In the genomic region with DNA sequence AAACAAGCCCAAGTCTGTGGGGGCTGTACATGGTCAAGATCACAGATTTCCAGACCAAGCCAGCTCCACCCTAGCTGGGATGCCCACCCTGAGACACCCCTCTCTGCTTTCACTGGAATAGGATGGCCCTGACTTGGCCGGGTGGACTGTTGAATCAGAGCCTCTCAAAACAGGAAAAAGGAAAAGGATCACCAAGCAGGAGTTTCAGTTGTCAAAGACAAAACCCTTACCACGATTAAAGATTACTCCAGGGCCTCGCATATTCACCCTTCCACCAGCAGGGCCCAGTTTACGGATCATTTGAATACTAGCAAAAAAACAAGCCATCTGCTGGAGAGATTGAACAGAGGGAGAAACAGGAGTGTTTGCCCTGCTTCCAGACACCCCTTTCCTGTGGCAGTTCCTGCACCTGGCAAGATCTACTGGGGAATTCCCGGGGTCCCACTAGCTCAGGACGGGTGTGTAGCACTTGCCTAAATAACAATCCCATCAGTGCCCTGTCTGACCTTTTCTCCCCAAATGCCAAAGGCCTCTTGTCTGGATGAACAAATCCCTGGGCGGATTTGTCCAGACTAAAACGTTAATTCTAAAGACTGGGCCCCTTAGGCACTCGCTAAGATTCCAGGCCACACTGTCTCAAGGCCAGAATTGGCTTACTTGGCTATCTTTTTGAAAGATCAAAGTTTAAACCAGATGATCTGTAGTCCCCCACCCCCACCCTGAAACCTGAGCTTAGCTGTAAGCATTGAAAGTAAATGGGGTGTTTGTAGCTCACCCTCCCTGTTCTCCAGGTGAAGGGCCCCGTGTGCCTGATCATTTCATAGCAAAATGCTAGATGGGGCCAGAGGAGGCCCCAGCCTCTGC, we compare ENCODE assay signal across 8 cellular contexts. TPM values are rescaled to one million over a fixed set of nuclear protein-coding genes. Genes with fewer than 3 reads are reported as not detected.
DNase-seq lines count a peak whose midpoint lies in the region; ATAC-seq, FAIRE-seq and TF ChIP-seq lines count a peak whose summit lies in the region.

No MANE protein-coding gene starts in this region.

- 8% methylated on average over 10 of the region's 10 CpGs for WGBS in mammary epithelial cell (ENCODE audit: low coverage, missing lambda C conversion rate)
- WGBS in right lobe of liver (ENCODE audit: insufficient coverage, low coverage, low lambda C conversion rate, missing lambda C conversion rate), result 9% methylated on average over 10 of the region's 10 CpGs
- 20 to 27% methylated on average over 10 of the region's 10 CpGs for WGBS in lower leg skin, 2 donors

- CTCF ChIA-PET in activated CD4-positive, alpha-beta T cell treated with anti-CD3 and anti-CD28 coated beads, Interleukin-2, amount 10 ng/mL, durations not matched to agents 7 days and 5 days (lab: Charles Lee), result interaction anchor here (0.5 to 2.2 kb wide), 13 partner anchors 8 to 170 kb away, joined by 3 to 7 read pairs (median 3); no protein-coding TSS in a partner anchor
- CTCF ChIA-PET in mammary epithelial cell (lab: Charles Lee; ENCODE audit: low non-redundant PET), result no interaction called here

- in situ Hi-C loops in mammary epithelial cell (cut with MboI; ENCODE audit: low sequenced_read_pairs in 2 of 2), result no loop called here

- intact Hi-C loops in mammary epithelial cell (cut with micrococcal nuclease), result no loop called here
- intact Hi-C loops in right lobe of liver (cut with DNase I), result no loop called here
- intact Hi-C loops in lower leg skin (cut with DNase I; ENCODE audit: low total_unique reads), result no loop called here

- H3K4me1 ChIP-seq in mammary epithelial cell (ENCODE audit: insufficient read depth, low read length) (peaks cover 76% of the 10 kb centered on the region), right lobe of liver (peaks cover 4 to 57% (median 34%) of the 10 kb centered on the region in 4 donors)

- no peaks in the 10 kb centered on the region for H3K27me3 Mint-ChIP-seq in activated CD4-positive, alpha-beta T cell treated with anti-CD3 and anti-CD28 coated beads, Interleukin-2, amount 10 ng/mL, durations not matched to agents 7 days and 5 days

- POLR2A ChIA-PET in activated CD4-positive, alpha-beta T cell treated with anti-CD3 and anti-CD28 coated beads, Interleukin-2, amount 10 ng/mL, durations not matched to agents 7 days and 5 days (lab: Charles Lee), result no interaction called here

- peak; percentile 27 for DNase-seq in activated CD4-positive, alpha-beta T cell treated with anti-CD3 and anti-CD28 coated beads, Interleukin-2, amount 10 ng/mL, durations not matched to agents 7 days and 5 days
- DNase-seq in activated CD4-positive, alpha-beta T cell treated with anti-CD3 and anti-CD28 coated beads for 1 hour, result no peak
- DNase-seq in NCI-H524 treated with DMSO at 0.1 percent for 48 hours (lab: John Stamatoyannopoulos, UW) (peak; percentile 53), mammary epithelial cell (peak; percentile 70), right lobe of liver (no peak), urothelium cell line (ENCODE audit: low spot score) (peak; percentile 35), lower leg skin (ENCODE audit: low spot score in 2 of 2) (no peak)

- H3K27ac Mint-ChIP-seq in activated CD4-positive, alpha-beta T cell treated with anti-CD3 and anti-CD28 coated beads, Interleukin-2, amount 10 ng/mL, durations not matched to agents 7 days and 5 days, result peak overlapping the region; percentile 68

- H3K27ac ChIP-seq in mammary epithelial cell (ENCODE audit: insufficient read depth, low read depth, low read length), result peak overlapping the region; percentile 99
- peak overlapping the region; percentile 82 to 96 (median 89) for H3K27ac ChIP-seq in right lobe of liver

- peaks cover 4% of the 10 kb centered on the region for H3K9me3 Mint-ChIP-seq in activated CD4-positive, alpha-beta T cell treated with anti-CD3 and anti-CD28 coated beads, Interleukin-2, amount 10 ng/mL, durations not matched to agents 7 days and 5 days

- no peaks in the 10 kb centered on the region for H4K20me1 ChIP-seq in mammary epithelial cell (ENCODE audit: insufficient read depth, low read length)

- ATAC-seq in right lobe of liver (peak; percentile 12 to 22 (median 16)), GM21825 (IDR thresholded peaks at IDR 0.05; ENCODE audit: unreplicated experiment) (no peak)

- H3K4me1 Mint-ChIP-seq in activated CD4-positive, alpha-beta T cell treated with anti-CD3 and anti-CD28 coated beads, Interleukin-2, amount 10 ng/mL, durations not matched to agents 7 days and 5 days, result peaks cover 85% of the 10 kb centered on the region

- H2AFZ ChIP-seq in mammary epithelial cell (ENCODE audit: low read depth, low read length), result no peak overlapping the region

- H3K4me3 ChIP-seq in mammary epithelial cell (replicated peaks in 1 of 3; ENCODE audit: insufficient read depth in 1 of 3, low read depth in 2 of 3, low read length in 3 of 3) (no peak overlapping the region), right lobe of liver (no peak overlapping the region), lower leg skin (ENCODE audit: low read depth, poor library complexity, severe bottlenecking) (no peak overlapping the region)

- peak; percentile 52 to 56 for TF ChIP-seq CTCF in mammary epithelial cell (conservative IDR thresholded peaks at IDR 0.05 in 1 of 2, IDR thresholded peaks at IDR 0.05 in 1 of 2; ENCODE audit: extremely low read depth in 1 of 2, insufficient read depth in 1 of 2, low read depth in 1 of 2, low read length in 2 of 2)
- peak; percentile 24 to 67 (median 28) for TF ChIP-seq CTCF in right lobe of liver (IDR thresholded peaks at IDR 0.05)
- TF ChIP-seq CTCF in lower leg skin (IDR thresholded peaks at IDR 0.05), result no peak

- peak overlapping the region; percentile 54 for H3K4me2 ChIP-seq in mammary epithelial cell (ENCODE audit: insufficient read depth, low read depth, low read length)

- H3K36me3 ChIP-seq in mammary epithelial cell (ENCODE audit: insufficient read depth, low read length) (peaks cover 25% of the 10 kb centered on the region), right lobe of liver (no peaks in the 10 kb centered on the region)

- dilution Hi-C loops in mammary epithelial cell (cut with HindIII; ENCODE audit: low sequenced_read_pairs), result no loop called here

- peak overlapping the region; percentile 41 for H3K4me3 Mint-ChIP-seq in activated CD4-positive, alpha-beta T cell treated with anti-CD3 and anti-CD28 coated beads, Interleukin-2, amount 10 ng/mL, durations not matched to agents 7 days and 5 days

- H3K27me3 ChIP-seq in mammary epithelial cell (ENCODE audit: insufficient read depth, low read length) (no peaks in the 10 kb centered on the region), right lobe of liver (no peaks in the 10 kb centered on the region)

- H3K9ac ChIP-seq in mammary epithelial cell (ENCODE audit: insufficient read depth, low read length), result peak overlapping the region; percentile 91

- BruUV-seq in mammary epithelial cell (replicated peaks; lab: Mats Ljungman, UMichigan), result no TSS peak

- peaks cover 37% of the 10 kb centered on the region for H3K36me3 Mint-ChIP-seq in activated CD4-positive, alpha-beta T cell treated with anti-CD3 and anti-CD28 coated beads, Interleukin-2, amount 10 ng/mL, durations not matched to agents 7 days and 5 days (ENCODE audit: low read depth)

- H3K79me2 ChIP-seq in mammary epithelial cell (ENCODE audit: insufficient read depth, low read length), result peaks cover 87% of the 10 kb centered on the region

- no peak for FAIRE-seq in urothelium cell line (lab: Jason Lieb, UNC)

- TF ChIP-seq POLR2A in right lobe of liver (IDR thresholded peaks at IDR 0.05) (no peak), lower leg skin (IDR thresholded peaks at IDR 0.05) (no peak)

- H3K9me3 ChIP-seq in mammary epithelial cell (replicated peaks; ENCODE audit: insufficient read depth, low read length) (peaks cover 7% of the 10 kb centered on the region), right lobe of liver (no peaks in the 10 kb centered on the region)

RNA-seq across cellular contexts. Expression of a gene that starts 38.4 kb away (rescaled TPM):
- total RNA-seq in activated CD4-positive, alpha-beta T cell treated with anti-CD3 and anti-CD28 coated beads, Interleukin-2, amount 10 ng/mL, durations not matched to agents 7 days and 5 days, result 100 to 1,000 TPM; 337 to 354 TPM
- total RNA-seq in mammary epithelial cell (1,000 to 10,000 TPM in 1 of 2 donors, 100 to 1,000 TPM in 1; 951 to 1,146 TPM), right lobe of liver (100 to 1,000 TPM; 142 to 306 (median 201) TPM), lower leg skin (100 to 1,000 TPM; 411 to 572 (median 469) TPM)
- 524 TPM for polyA plus RNA-seq in mammary epithelial cell
- 912 TPM for polyA minus RNA-seq in mammary epithelial cell

RNA-seq across cellular contexts. Expression of a gene that starts 58.4 kb away (rescaled TPM):
- 1 to 10 TPM; 3.5 to 3.7 TPM for total RNA-seq in activated CD4-positive, alpha-beta T cell treated with anti-CD3 and anti-CD28 coated beads, Interleukin-2, amount 10 ng/mL, durations not matched to agents 7 days and 5 days
- total RNA-seq in mammary epithelial cell, result 1 to 10 TPM in 1 of 2 donors, under 1 TPM in 1; 0.49 to 1.0 TPM
- polyA plus RNA-seq in mammary epithelial cell, result 4.6 TPM
- not detected for polyA minus RNA-seq in mammary epithelial cell
- total RNA-seq in right lobe of liver, result 10 to 100 TPM in 3 of 6 experiments, 1 to 10 TPM in 3; 2.2 to 45.3 (median 16.3) TPM
- total RNA-seq in lower leg skin, result 10 to 100 TPM in 3 of 4 donors, 1 to 10 TPM in 1; 7.6 to 20.0 (median 12.9) TPM

Comparison
In these comparisons a context has a peak if more than half of its experiments do, and no peak if none do; other contexts are left out.
1. DNase-seq: peak in activated CD4-positive, alpha-beta T cell treated with anti-CD3 and anti-CD28 coated beads, Interleukin-2, amount 10 ng/mL, durations not matched to agents 7 days and 5 days (single experiment), NCI-H524 treated with DMSO at 0.1 percent for 48 hours (single experiment), mammary epithelial cell (single experiment) and urothelium cell line (single experiment); none in activated CD4-positive, alpha-beta T cell treated with anti-CD3 and anti-CD28 coated beads for 1 hour (single experiment), right lobe of liver (0 of 3) and lower leg skin (0 of 2).
2. CTCF ChIP-seq: peak in mammary epithelial cell (2 of 2) and right lobe of liver (4 of 4); none in lower leg skin (0 of 3).